Comparison of ENCODE assay signal across 8 cellular contexts in genomic region chr1:156126043-156126700, GRCh38. TPM values are rescaled to one million over a fixed set of nuclear protein-coding genes. Genes with fewer than 3 reads are reported as not detected.
DNase-seq lines count a peak whose midpoint lies in the region; ATAC-seq, FAIRE-seq and TF ChIP-seq lines count a peak whose summit lies in the region.

No MANE protein-coding gene starts in this region.

- POLR2A ChIA-PET in CD8-positive, alpha-beta T cell (lab: Charles Lee), result interaction anchor here (1.2 kb wide), 1 partner anchor 14 kb away, joined by 4 read pairs; no protein-coding TSS in a partner anchor
- POLR2A ChIA-PET in activated CD4-positive, alpha-beta memory T cell treated with anti-CD3 and anti-CD28 coated beads, Interleukin-2, amount 10 ng/mL, durations not matched to agents 7 days and 5 days (lab: Charles Lee), result interaction anchor here (0.9 to 8.9 kb wide), 9 partner anchors 11 to 210 kb away, joined by 3 to 222 read pairs (median 7); partner anchors contain the start of genes LMNA, PMF1 and SMG5
- POLR2A ChIA-PET in endothelial cell of umbilical vein (lab: Charles Lee), result interaction anchor here (0.6 to 5.1 kb wide), 4 partner anchors 11 to 136 kb away, joined by 3 to 55 read pairs (median 4); partner anchors contain the start of gene LMNA

- H3K27me3 ChIP-seq in CD8-positive, alpha-beta T cell (ENCODE audit: insufficient read depth, low read length), result no peaks in the 10 kb centered on the region
- no peaks in the 10 kb centered on the region for H3K27me3 ChIP-seq in endothelial cell of umbilical vein (ENCODE audit: control insufficient read depth in 2 of 2, insufficient read depth in 2 of 2, low read length in 2 of 2)

- H3K79me2 ChIP-seq in endothelial cell of umbilical vein (ENCODE audit: control insufficient read depth, insufficient read depth, low read length), result peaks cover 85% of the 10 kb centered on the region

- peak in 6 of 7 experiments; percentile 39 to 75 (median 62) for DNase-seq in CD8-positive, alpha-beta T cell
- DNase-seq in NCI-H2196 treated with DMSO at 0.1 percent for 48 hours (lab: John Stamatoyannopoulos, UW; ENCODE audit: unreplicated experiment) (peak; percentile 51), endothelial cell of umbilical vein (ENCODE audit: low read depth, low spot score) (peak; percentile 96), myocyte (ENCODE audit: low read depth) (peak; percentile 99), urothelium cell line (ENCODE audit: low spot score) (peak; percentile 89)
- DNase-seq in activated CD4-positive, alpha-beta memory T cell treated with anti-CD3 and anti-CD28 coated beads, Interleukin-2, amount 10 ng/mL, durations not matched to agents 7 days and 5 days, result peak; percentile 76

- H3K9ac ChIP-seq in endothelial cell of umbilical vein (replicated peaks; ENCODE audit: extremely low read depth, insufficient read depth, low read length), result peak overlapping the region; percentile 87

- ATAC-seq in CD8-positive, alpha-beta T cell, result peak; percentile 4
- peak; percentile 39 for ATAC-seq in GM21737 (IDR thresholded peaks at IDR 0.05; ENCODE audit: unreplicated experiment)
- no peak for ATAC-seq in HG02840 (IDR thresholded peaks at IDR 0.05; ENCODE audit: low FRiP score, unreplicated experiment)

- no peaks in the 10 kb centered on the region for H3K9me3 Mint-ChIP-seq in CD8-positive, alpha-beta T cell
- H3K9me3 Mint-ChIP-seq in activated CD4-positive, alpha-beta memory T cell treated with anti-CD3 and anti-CD28 coated beads, Interleukin-2, amount 10 ng/mL, durations not matched to agents 7 days and 5 days, result no peaks in the 10 kb centered on the region

- H3K27ac Mint-ChIP-seq in CD8-positive, alpha-beta T cell, result peak overlapping the region; percentile 62
- H3K27ac Mint-ChIP-seq in activated CD4-positive, alpha-beta memory T cell treated with anti-CD3 and anti-CD28 coated beads, Interleukin-2, amount 10 ng/mL, durations not matched to agents 7 days and 5 days, result peak overlapping the region; percentile 85

- H4K20me1 ChIP-seq in endothelial cell of umbilical vein (replicated peaks; ENCODE audit: control insufficient read depth, extremely low read depth, insufficient read depth, low read length), result no peaks in the 10 kb centered on the region

- no peaks in the 10 kb centered on the region for H3K36me3 Mint-ChIP-seq in CD8-positive, alpha-beta T cell
- H3K36me3 Mint-ChIP-seq in activated CD4-positive, alpha-beta memory T cell treated with anti-CD3 and anti-CD28 coated beads, Interleukin-2, amount 10 ng/mL, durations not matched to agents 7 days and 5 days (ENCODE audit: low read depth), result peaks cover 5% of the 10 kb centered on the region

- no peaks in the 10 kb centered on the region for H3K9me1 ChIP-seq in endothelial cell of umbilical vein (replicated peaks; ENCODE audit: control insufficient read depth, extremely low read depth, insufficient read depth, low read length)

- H3K9me3 ChIP-seq in CD8-positive, alpha-beta T cell (ENCODE audit: low read length), result no peaks in the 10 kb centered on the region
- H3K9me3 ChIP-seq in endothelial cell of umbilical vein (replicated peaks; ENCODE audit: control insufficient read depth, insufficient read depth, low read length), result no peaks in the 10 kb centered on the region

- peaks cover 55% of the 10 kb centered on the region for H3K4me1 ChIP-seq in CD8-positive, alpha-beta T cell (ENCODE audit: insufficient read depth, low read length)
- peaks cover 87% of the 10 kb centered on the region for H3K4me1 ChIP-seq in endothelial cell of umbilical vein (ENCODE audit: control insufficient read depth, extremely low read depth, insufficient read depth, low read length)

- H3K4me2 ChIP-seq in endothelial cell of umbilical vein (ENCODE audit: insufficient read depth, low read length), result peak overlapping the region; percentile 65

- dilution Hi-C loops in endothelial cell of umbilical vein (cut with MboI; ENCODE audit: extremely low pct_ligation_motif_present, low sequenced_read_pairs), result no loop called here

- CTCF ChIA-PET in CD8-positive, alpha-beta T cell (lab: Charles Lee), result interaction anchor here (0.7 to 28.9 kb wide), 8 partner anchors 8 to 99 kb away, joined by 3 to 1057 read pairs (median 4); partner anchors contain the start of genes LMNA and MEX3A
- CTCF ChIA-PET in activated CD4-positive, alpha-beta memory T cell treated with anti-CD3 and anti-CD28 coated beads, Interleukin-2, amount 10 ng/mL, durations not matched to agents 7 days and 5 days (lab: Charles Lee), result interaction anchor here (2.5 to 11.4 kb wide), 6 partner anchors 10 to 157 kb away, joined by 7 to 612 read pairs (median 40); partner anchors contain the start of genes LMNA, SMG5 and TMEM79
- CTCF ChIA-PET in endothelial cell of umbilical vein (lab: Charles Lee), result interaction anchor here (0.7 to 13.0 kb wide), 4 partner anchors 6 to 99 kb away, joined by 3 to 627 read pairs (median 29); partner anchors contain the start of gene LMNA

- peak overlapping the region; percentile 28 for H3K27ac ChIP-seq in CD8-positive, alpha-beta T cell (ENCODE audit: low read depth, low read length)
- peak overlapping the region; percentile 97 for H3K27ac ChIP-seq in endothelial cell of umbilical vein (ENCODE audit: insufficient read depth, low read depth, low read length)

- no peaks in the 10 kb centered on the region for H3K36me3 ChIP-seq in CD8-positive, alpha-beta T cell (ENCODE audit: insufficient read depth, low read length)
- H3K36me3 ChIP-seq in endothelial cell of umbilical vein (ENCODE audit: control insufficient read depth in 2 of 2, extremely low read depth in 1 of 2, insufficient read depth in 2 of 2, low read length in 2 of 2), result peaks cover 3 to 4% of the 10 kb centered on the region in 2 experiments

- no TSS peak for BruUV-seq in endothelial cell of umbilical vein (replicated peaks; lab: Mats Ljungman, UMichigan)

- no peak overlapping the region for H2AFZ ChIP-seq in endothelial cell of umbilical vein (ENCODE audit: low read depth, low read length)

- intact Hi-C loops in CD8-positive, alpha-beta T cell (cut with DNase I, micrococcal nuclease), result no loop called here
- intact Hi-C loops in endothelial cell of umbilical vein (cut with micrococcal nuclease), result loop anchor here (1.0 kb wide), 2 partner anchors 20 to 29 kb away; no protein-coding TSS in a partner anchor

- H3K4me1 Mint-ChIP-seq in CD8-positive, alpha-beta T cell (ENCODE audit: low read depth), result peaks cover 54% of the 10 kb centered on the region
- H3K4me1 Mint-ChIP-seq in activated CD4-positive, alpha-beta memory T cell treated with anti-CD3 and anti-CD28 coated beads, Interleukin-2, amount 10 ng/mL, durations not matched to agents 7 days and 5 days, result peaks cover 86% of the 10 kb centered on the region

- no peaks in the 10 kb centered on the region for H3K27me3 Mint-ChIP-seq in CD8-positive, alpha-beta T cell (ENCODE audit: low read depth)
- H3K27me3 Mint-ChIP-seq in activated CD4-positive, alpha-beta memory T cell treated with anti-CD3 and anti-CD28 coated beads, Interleukin-2, amount 10 ng/mL, durations not matched to agents 7 days and 5 days, result no peaks in the 10 kb centered on the region

- H3K4me3 ChIP-seq in CD8-positive, alpha-beta T cell (ENCODE audit: low read depth, low read length), result no peak overlapping the region
- H3K4me3 ChIP-seq in endothelial cell of umbilical vein (replicated peaks in 1 of 3; ENCODE audit: insufficient read depth in 1 of 3, low read depth in 1 of 3, low read length in 3 of 3), result peak overlapping the region in 1 of 3 experiments; percentile 17

- TF ChIP-seq POLR2A in endothelial cell of umbilical vein (IDR thresholded peaks at IDR 0.05; ENCODE audit: low read depth, low read length), result peak; percentile 65

- H3K4me3 Mint-ChIP-seq in CD8-positive, alpha-beta T cell, result no peak overlapping the region
- peak overlapping the region; percentile 53 for H3K4me3 Mint-ChIP-seq in activated CD4-positive, alpha-beta memory T cell treated with anti-CD3 and anti-CD28 coated beads, Interleukin-2, amount 10 ng/mL, durations not matched to agents 7 days and 5 days

- FAIRE-seq in endothelial cell of umbilical vein (lab: Jason Lieb, UNC), result peak; percentile 98
- FAIRE-seq in urothelium cell line (lab: Jason Lieb, UNC), result no peak

- no peak for TF ChIP-seq CTCF in CD8-positive, alpha-beta T cell (IDR thresholded peaks at IDR 0.05)
- TF ChIP-seq CTCF in endothelial cell of umbilical vein (IDR thresholded peaks at IDR 0.05; ENCODE audit: extremely low read depth in 1 of 2, insufficient read depth in 1 of 2, low read depth in 1 of 2, low read length in 2 of 2), result peak; percentile 35 to 46

RNA-seq across cellular contexts. Expression of gene LMNA, which starts 11.7 kb away (rescaled TPM):
- 100 to 1,000 TPM; 281 to 298 TPM for total RNA-seq in CD8-positive, alpha-beta T cell
- total RNA-seq in activated CD4-positive, alpha-beta memory T cell treated with anti-CD3 and anti-CD28 coated beads, Interleukin-2, amount 10 ng/mL, durations not matched to agents 7 days and 5 days, result 100 to 1,000 TPM in 1 of 2 experiments, 10 to 100 TPM in 1; 93.6 to 101 TPM
- total RNA-seq in endothelial cell of umbilical vein (715 and 742 TPM in 2 replicates), myocyte (1,328 and 1,573 TPM in 2 replicates)
- 371 and 461 TPM in 2 replicates for polyA plus RNA-seq in endothelial cell of umbilical vein
- polyA plus RNA-seq in endothelial cell of umbilical vein (2011; cell fraction: cytosol; rRNA removed), result 321 and 340 TPM in 2 replicates
- polyA plus RNA-seq in endothelial cell of umbilical vein (2011; cell fraction: nucleus; rRNA removed), result 623 and 650 TPM in 2 replicates
- 280 and 286 TPM in 2 replicates for polyA plus RNA-seq in endothelial cell of umbilical vein (2012)
- 205 and 294 TPM in 2 replicates for polyA minus RNA-seq in endothelial cell of umbilical vein
- polyA minus RNA-seq in endothelial cell of umbilical vein (2011; cell fraction: cytosol; rRNA and poly(A)+ RNA removed), result 389 TPM
- polyA minus RNA-seq in endothelial cell of umbilical vein (2011; cell fraction: nucleus; rRNA and poly(A)+ RNA removed), result 132 and 240 TPM in 2 replicates
- 603 TPM for polyA plus RNA-seq in myocyte (2012)

RNA-seq across cellular contexts. Expression of gene SEMA4A, which starts 27.2 kb away (rescaled TPM):
- total RNA-seq in CD8-positive, alpha-beta T cell, result 1 to 10 TPM; 2.9 to 4.0 TPM
- total RNA-seq in activated CD4-positive, alpha-beta memory T cell treated with anti-CD3 and anti-CD28 coated beads, Interleukin-2, amount 10 ng/mL, durations not matched to agents 7 days and 5 days, result 10 to 100 TPM; 20.8 to 21.5 TPM
- 1.5 and 1.6 TPM in 2 replicates for total RNA-seq in endothelial cell of umbilical vein
- 0.97 and 1.5 TPM in 2 replicates for polyA plus RNA-seq in endothelial cell of umbilical vein
- polyA plus RNA-seq in endothelial cell of umbilical vein (2011; cell fraction: cytosol; rRNA removed), result 0.43 and 0.76 TPM in 2 replicates
- 6.6 and 7.8 TPM in 2 replicates for polyA plus RNA-seq in endothelial cell of umbilical vein (2011; cell fraction: nucleus; rRNA removed)
- 0.68 and 1.1 TPM in 2 replicates for polyA plus RNA-seq in endothelial cell of umbilical vein (2012)
- 1.1 TPM in 2 replicates for polyA minus RNA-seq in endothelial cell of umbilical vein
- polyA minus RNA-seq in endothelial cell of umbilical vein (2011; cell fraction: cytosol; rRNA and poly(A)+ RNA removed), result 6.5 TPM
- polyA minus RNA-seq in endothelial cell of umbilical vein (2011; cell fraction: nucleus; rRNA and poly(A)+ RNA removed), result 1.3 and 1.7 TPM in 2 replicates
- 1.0 and 1.6 TPM in 2 replicates for total RNA-seq in myocyte
- polyA plus RNA-seq in myocyte (2012), result 1.1 TPM

RNA-seq across cellular contexts. Expression of gene MEX3A, which starts 43.9 kb away (rescaled TPM):
- under 1 TPM; 0.14 to 0.22 TPM for total RNA-seq in CD8-positive, alpha-beta T cell
- under 1 TPM in 1 of 2 experiments, not detected in 1; 0.05 TPM for total RNA-seq in activated CD4-positive, alpha-beta memory T cell treated with anti-CD3 and anti-CD28 coated beads, Interleukin-2, amount 10 ng/mL, durations not matched to agents 7 days and 5 days
- total RNA-seq in endothelial cell of umbilical vein (23.6 and 26.6 TPM in 2 replicates), myocyte (3.2 and 4.5 TPM in 2 replicates)
- 20.2 and 22.0 TPM in 2 replicates for polyA plus RNA-seq in endothelial cell of umbilical vein
- polyA plus RNA-seq in endothelial cell of umbilical vein (2011; cell fraction: cytosol; rRNA removed), result 14.0 and 16.6 TPM in 2 replicates
- polyA plus RNA-seq in endothelial cell of umbilical vein (2011; cell fraction: nucleus; rRNA removed), result 17.9 and 22.9 TPM in 2 replicates
- 14.7 and 16.6 TPM in 2 replicates for polyA plus RNA-seq in endothelial cell of umbilical vein (2012)
- polyA minus RNA-seq in endothelial cell of umbilical vein, result 26.8 and 30.9 TPM in 2 replicates
- 3.7 TPM for polyA minus RNA-seq in endothelial cell of umbilical vein (2011; cell fraction: cytosol; rRNA and poly(A)+ RNA removed)
- 10.9 and 12.6 TPM in 2 replicates for polyA minus RNA-seq in endothelial cell of umbilical vein (2011; cell fraction: nucleus; rRNA and poly(A)+ RNA removed)
- polyA plus RNA-seq in myocyte (2012), result 6.5 TPM
